ENCODE assay signal across 27 cellular contexts in genomic region chr17:72056155-72056554, GRCh38.
"Had no signal": no experiment of that assay in that cellular context is flagged by ENCODE, and none has a peak within 500 bp of the region (broad histone marks: within the 10 kb centered on the region; RNA-seq: fewer than 3 reads in every experiment).

No MANE protein-coding gene starts in this region.

- H3K4me1 Mint-ChIP-seq: activated CD4-positive, alpha-beta T cell treated with anti-CD3 and anti-CD28 coated beads for 36 hours; activated CD4-positive, alpha-beta T cell treated with anti-CD3 and anti-CD28 coated beads, Interleukin-2, amount 10 ng/mL, durations not matched to agents 24 days and 14 days; activated CD8-positive, alpha-beta memory T cell treated with anti-CD3 and anti-CD28 coated beads, Interleukin-2, amount 10 ng/mL, durations not matched to agents 7 days and 5 days; activated naive CD4-positive, alpha-beta T cell treated with anti-CD3 and anti-CD28 coated beads, Interleukin-2, amount 50 U/mL, for 24 hours; activated naive CD8-positive, alpha-beta T cell treated with anti-CD3 and anti-CD28 coated beads, Interleukin-2, amount 10 ng/mL, durations not matched to agents 7 days and 5 days; central memory CD8-positive, alpha-beta T cell had no signal

- H3K27me3 ChIP-seq: cardiac muscle cell had no signal

- H3K4me3 Mint-ChIP-seq: activated CD4-positive, alpha-beta memory T cell treated with anti-CD3 and anti-CD28 coated beads for 36 hours; activated CD4-positive, alpha-beta T cell treated with anti-CD3 and anti-CD28 coated beads for 36 hours; activated CD4-positive, alpha-beta T cell treated with anti-CD3 and anti-CD28 coated beads, Interleukin-2, amount 10 ng/mL, durations not matched to agents 24 days and 14 days; activated CD8-positive, alpha-beta memory T cell treated with anti-CD3 and anti-CD28 coated beads, Interleukin-2, amount 10 ng/mL, durations not matched to agents 7 days and 5 days; activated CD8-positive, alpha-beta T cell treated with anti-CD3 and anti-CD28 coated beads, Interleukin-2, amount 10 ng/mL, durations not matched to agents 7 days and 5 days; activated naive CD4-positive, alpha-beta T cell treated with anti-CD3 and anti-CD28 coated beads for 36 hours; activated naive CD4-positive, alpha-beta T cell treated with anti-CD3 and anti-CD28 coated beads, Interleukin-2, amount 50 U/mL, for 24 hours; activated naive CD8-positive, alpha-beta T cell treated with anti-CD3 and anti-CD28 coated beads, Interleukin-2, amount 10 ng/mL, durations not matched to agents 7 days and 5 days; activated T-helper 1 cell treated with anti-CD3 and anti-CD28 coated beads, Interleukin-12 subunit alpha, Interleukin-12 subunit beta, Interleukin-2, Interleukin-4 antibody, amounts not matched to agents 30 ng/mL and 10 ng/mL and 1 ng/mL, durations not matched to agents 14 hours and 24 hours and 36 hours; central memory CD8-positive, alpha-beta T cell; dendritic cell treated with granulocyte-macrophage colony-stimulating factor and Interleukin-4, amounts not matched to agents 40 ng/mL and 50 ng/mL, for 4 days; endodermal cell had no signal

- H3K36me3 ChIP-seq: cardiac muscle cell had no signal

- H3K4me3 ChIP-seq: cardiac muscle cell, coronary artery, dorsolateral prefrontal cortex had no signal

- H3K27ac Mint-ChIP-seq: activated CD4-positive, alpha-beta memory T cell treated with anti-CD3 and anti-CD28 coated beads for 36 hours; activated CD4-positive, alpha-beta T cell treated with anti-CD3 and anti-CD28 coated beads for 36 hours; activated CD4-positive, alpha-beta T cell treated with anti-CD3 and anti-CD28 coated beads, Interleukin-2, amount 10 ng/mL, durations not matched to agents 24 days and 14 days; activated CD8-positive, alpha-beta memory T cell treated with anti-CD3 and anti-CD28 coated beads, Interleukin-2, amount 10 ng/mL, durations not matched to agents 7 days and 5 days; activated CD8-positive, alpha-beta T cell treated with anti-CD3 and anti-CD28 coated beads, Interleukin-2, amount 10 ng/mL, durations not matched to agents 7 days and 5 days; activated naive CD4-positive, alpha-beta T cell treated with anti-CD3 and anti-CD28 coated beads for 36 hours; activated naive CD4-positive, alpha-beta T cell treated with anti-CD3 and anti-CD28 coated beads, Interleukin-2, amount 50 U/mL, for 24 hours; activated naive CD8-positive, alpha-beta T cell treated with anti-CD3 and anti-CD28 coated beads, Interleukin-2, amount 10 ng/mL, durations not matched to agents 7 days and 5 days; activated T-helper 1 cell treated with anti-CD3 and anti-CD28 coated beads, Interleukin-12 subunit alpha, Interleukin-12 subunit beta, Interleukin-2, Interleukin-4 antibody, amounts not matched to agents 30 ng/mL and 10 ng/mL and 1 ng/mL, durations not matched to agents 14 hours and 24 hours and 36 hours; activated T-helper 2 cell treated with anti-CD3 and anti-CD28 coated beads, Interferon-gamma antibody, Interleukin-2, Interleukin-4, amounts not matched to agents 10 μg/mL and 5 μg/mL and 100 μg/mL, durations not matched to agents 14 hours and 24 hours and 36 hours; dendritic cell treated with granulocyte-macrophage colony-stimulating factor and Interleukin-4, amounts not matched to agents 40 ng/mL and 50 ng/mL, for 4 days; endodermal cell had no signal

- H3K27me3 Mint-ChIP-seq: activated CD4-positive, alpha-beta T cell treated with anti-CD3 and anti-CD28 coated beads for 36 hours; activated CD4-positive, alpha-beta T cell treated with anti-CD3 and anti-CD28 coated beads, Interleukin-2, amount 10 ng/mL, durations not matched to agents 24 days and 14 days; activated naive CD8-positive, alpha-beta T cell treated with anti-CD3 and anti-CD28 coated beads, Interleukin-2, amount 10 ng/mL, durations not matched to agents 7 days and 5 days; central memory CD8-positive, alpha-beta T cell had no signal

- H3K36me3 Mint-ChIP-seq: activated CD4-positive, alpha-beta memory T cell treated with anti-CD3 and anti-CD28 coated beads for 36 hours; activated CD8-positive, alpha-beta memory T cell treated with anti-CD3 and anti-CD28 coated beads, Interleukin-2, amount 10 ng/mL, durations not matched to agents 7 days and 5 days; activated naive CD4-positive, alpha-beta T cell treated with anti-CD3 and anti-CD28 coated beads, Interleukin-2, amount 50 U/mL, for 24 hours; activated naive CD8-positive, alpha-beta T cell treated with anti-CD3 and anti-CD28 coated beads, Interleukin-2, amount 10 ng/mL, durations not matched to agents 7 days and 5 days had no signal

- H3K9me3 Mint-ChIP-seq: activated CD4-positive, alpha-beta T cell treated with anti-CD3 and anti-CD28 coated beads, Interleukin-2, amount 10 ng/mL, durations not matched to agents 24 days and 14 days; activated naive CD4-positive, alpha-beta T cell treated with anti-CD3 and anti-CD28 coated beads, Interleukin-2, amount 50 U/mL, for 24 hours; activated T-helper 2 cell treated with anti-CD3 and anti-CD28 coated beads, Interferon-gamma antibody, Interleukin-2, Interleukin-4, amounts not matched to agents 10 μg/mL and 5 μg/mL and 100 μg/mL, durations not matched to agents 14 hours and 24 hours and 36 hours; central memory CD8-positive, alpha-beta T cell; dendritic cell treated with granulocyte-macrophage colony-stimulating factor and Interleukin-4, amounts not matched to agents 40 ng/mL and 50 ng/mL, for 4 days; endodermal cell had no signal

- DNase-seq: activated CD4-positive, alpha-beta memory T cell treated with anti-CD3 and anti-CD28 coated beads for 36 hours; activated CD4-positive, alpha-beta T cell treated with anti-CD3 and anti-CD28 coated beads for 36 hours; activated CD4-positive, alpha-beta T cell treated with anti-CD3 and anti-CD28 coated beads, Interleukin-2, amount 10 ng/mL, durations not matched to agents 24 days and 14 days; activated CD4-positive, CD25-positive, alpha-beta regulatory T cell; activated CD4-positive, CD25-positive, alpha-beta regulatory T cell treated with anti-CD3 and anti-CD28 coated beads, Interleukin-2, amount 50 U/mL, for 72 hours; activated CD8-positive, alpha-beta memory T cell treated with anti-CD3 and anti-CD28 coated beads, Interleukin-2, amount 10 ng/mL, durations not matched to agents 7 days and 5 days; activated CD8-positive, alpha-beta memory T cell treated with anti-CD3 and anti-CD28 coated beads, Interleukin-2, amount 50 U/mL, for 4 hours; activated CD8-positive, alpha-beta T cell treated with anti-CD3 and anti-CD28 coated beads, Interleukin-2, amount 10 ng/mL, durations not matched to agents 7 days and 5 days; activated effector memory CD4-positive, alpha-beta T cell treated with anti-CD3 and anti-CD28 coated beads, Interleukin-2, amount 50 U/mL, for 16 hours; activated naive CD4-positive, alpha-beta T cell treated with anti-CD3 and anti-CD28 coated beads for 36 hours; activated naive CD8-positive, alpha-beta T cell treated with anti-CD3 and anti-CD28 coated beads, Interleukin-2, amount 10 ng/mL, durations not matched to agents 7 days and 5 days; activated T-cell treated with anti-CD3 and anti-CD28 coated beads, Interleukin-2, amount 50 U/mL, for 1 hour; activated T-cell treated with anti-CD3 and anti-CD28 coated beads, Interleukin-2, amount 50 U/mL, for 48 hours; dorsolateral prefrontal cortex; effector memory CD4-positive, alpha-beta T cell; foreskin fibroblast; head of caudate nucleus; T-helper 2 cell had no signal

- ATAC-seq: activated CD4-positive, alpha-beta T cell treated with anti-CD3 and anti-CD28 coated beads for 36 hours; activated CD8-positive, alpha-beta memory T cell treated with anti-CD3 and anti-CD28 coated beads, Interleukin-2, amount 10 ng/mL, durations not matched to agents 7 days and 5 days; activated CD8-positive, alpha-beta T cell treated with anti-CD3 and anti-CD28 coated beads, Interleukin-2, amount 10 ng/mL, durations not matched to agents 7 days and 5 days; esophagus mucosa had no signal

- H3K27ac ChIP-seq: cardiac muscle cell, coronary artery, dorsolateral prefrontal cortex had no signal
